19 cellular contexts compared by ENCODE assay signal in the genomic region with DNA sequence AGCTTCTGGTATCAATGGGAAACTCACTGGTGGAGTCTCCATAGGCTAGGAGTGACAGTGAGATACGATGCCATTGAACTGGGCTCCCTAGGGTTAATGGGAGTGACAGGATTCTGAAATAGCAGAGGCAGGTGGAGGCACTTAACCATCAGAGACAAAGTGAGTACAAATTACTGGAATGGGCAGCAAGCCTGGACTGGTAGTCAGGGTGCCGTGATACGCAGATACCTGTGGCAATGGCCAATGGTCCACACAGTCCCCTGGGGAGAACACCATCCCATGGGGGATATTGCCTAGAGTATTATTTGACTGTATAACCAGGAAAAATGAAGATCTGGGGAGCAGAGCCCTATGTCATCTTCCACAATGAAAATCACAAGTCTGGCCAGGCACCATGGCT. TPM values are rescaled to one million over a fixed set of nuclear protein-coding genes. Genes with fewer than 3 reads are reported as not detected.
DNase-seq lines count a peak whose midpoint lies in the region; ATAC-seq, FAIRE-seq and TF ChIP-seq lines count a peak whose summit lies in the region.
"Had no signal": no experiment of that assay in that cellular context is flagged by ENCODE, and none has a peak within 500 bp of the region (broad histone marks: within the 10 kb centered on the region; RNA-seq: fewer than 3 reads in every experiment).

No MANE protein-coding gene starts in this region.

- no peak overlapping the region for H2BK120ac ChIP-seq in mesenchymal stem cell (ENCODE audit: low read depth, low read length)

- H3K79me1 ChIP-seq in mesenchymal stem cell (replicated peaks; ENCODE audit: low read length, poor library complexity, severe bottlenecking), result no peaks in the 10 kb centered on the region

- H2AK5ac ChIP-seq in mesenchymal stem cell (ENCODE audit: low read length, severe bottlenecking), result peak overlapping the region; percentile 36

- H3K27me3 ChIP-seq in bronchial epithelial cell (ENCODE audit: control insufficient read depth, insufficient read depth, low read length) (no peaks in the 10 kb centered on the region), mesenchymal stem cell (ENCODE audit: control insufficient read depth in 1 of 2, insufficient read depth in 1 of 2, low read length in 2 of 2) (no peaks in the 10 kb centered on the region)

- H3K4me3 ChIP-seq in bronchial epithelial cell (ENCODE audit: low read depth, low read length), result no peak overlapping the region
- no peak overlapping the region for H3K4me3 ChIP-seq in mesenchymal stem cell (ENCODE audit: insufficient read depth in 1 of 2, low read depth in 1 of 2, low read length in 2 of 2)

- H3K36me3 ChIP-seq in bronchial epithelial cell (ENCODE audit: control insufficient read depth, insufficient read depth, low read length) (no peaks in the 10 kb centered on the region), mesenchymal stem cell (ENCODE audit: control insufficient read depth in 1 of 2, insufficient read depth in 2 of 2, low read depth in 1 of 2, low read length in 2 of 2) (no peaks in the 10 kb centered on the region)

- H2BK12ac ChIP-seq in mesenchymal stem cell (ENCODE audit: low read length in 2 of 2), result peak overlapping the region in 1 of 2 experiments; percentile 56

- H3K4me2 ChIP-seq in mesenchymal stem cell (ENCODE audit: low read length, poor library complexity, severe bottlenecking), result no peak overlapping the region

- no peak for ATAC-seq in GM19035 (IDR thresholded peaks at IDR 0.05; ENCODE audit: unreplicated experiment)
- ATAC-seq: HCT116 had no signal

- TF ChIP-seq CTCF in bronchial epithelial cell (IDR thresholded peaks at IDR 0.05; ENCODE audit: insufficient read depth, low read length, severe bottlenecking), result no peak

- H2BK15ac ChIP-seq in mesenchymal stem cell (ENCODE audit: low read depth, poor library complexity, severe bottlenecking), result peak overlapping the region; percentile 77

- 91% methylated on average over 3 of the region's 3 CpGs for WGBS in mesenchymal stem cell

- no peak overlapping the region for H3K27ac ChIP-seq in mesenchymal stem cell (ENCODE audit: low read length, poor library complexity, severe bottlenecking)

- no peak overlapping the region for H3K9ac ChIP-seq in mesenchymal stem cell (ENCODE audit: low read length)

- no peak overlapping the region for H3K18ac ChIP-seq in mesenchymal stem cell (ENCODE audit: low read depth in 1 of 2, low read length in 2 of 2)

- H3K14ac ChIP-seq in mesenchymal stem cell (ENCODE audit: low read length in 2 of 2), result no peak overlapping the region

- H2AFZ ChIP-seq in mesenchymal stem cell (ENCODE audit: low read depth, low read length), result no peak overlapping the region

- no peaks in the 10 kb centered on the region for H3K4me1 ChIP-seq in mesenchymal stem cell (ENCODE audit: control insufficient read depth, insufficient read depth, low read depth, low read length)

- peak; percentile 24 for DNase-seq in activated effector memory CD4-positive, alpha-beta T cell treated with anti-CD3 and anti-CD28 coated beads, Interleukin-2, amount 50 U/mL, for 16 hours
- no peak for DNase-seq in activated effector memory CD4-positive, alpha-beta T cell treated with Interleukin-2 at 50 U/mL for 16 hours
- DNase-seq in bronchial epithelial cell (ENCODE audit: low read depth), result peak; percentile 40
- no peak for DNase-seq in mesenchymal stem cell
- peak; percentile 19 for DNase-seq in stimulated activated CD8-positive, alpha-beta memory T cell treated with anti-CD3 and anti-CD28 coated beads, Interleukin-4, amount 100 ng/mL, for 48 hours
- DNase-seq in T-helper 1 cell, result no peak
- DNase-seq: NCI-H1105, NCI-H146, NCI-H2029, NCI-H2171 treated with DMSO at 0.1 percent for 48 hours, NCI-H524 treated with DMSO at 0.1 percent for 48 hours, SHP77 had no signal

- H3K23ac ChIP-seq in mesenchymal stem cell (ENCODE audit: low read length in 2 of 2), result no peak overlapping the region

- H2BK5ac ChIP-seq in mesenchymal stem cell (ENCODE audit: low read depth, low read length, poor library complexity, severe bottlenecking), result no peak overlapping the region

- H4K8ac ChIP-seq in mesenchymal stem cell (ENCODE audit: low read length), result no peak overlapping the region

- peak overlapping the region; percentile 78 for H4K91ac ChIP-seq in mesenchymal stem cell (ENCODE audit: low read length)

- no peak for FAIRE-seq in bronchial epithelial cell (lab: Jason Lieb, UNC)
- FAIRE-seq: A204.1, G401.6, GM12892, H1, HTR-8/SVneo had no signal

- no peak overlapping the region for H3K4ac ChIP-seq in mesenchymal stem cell (ENCODE audit: low read depth in 1 of 2, low read length in 2 of 2)

- H3K9me3 ChIP-seq in mesenchymal stem cell (ENCODE audit: control insufficient read depth, low read length), result no peaks in the 10 kb centered on the region

RNA-seq across cellular contexts. Expression of a gene that starts 17.3 kb away (rescaled TPM):
- total RNA-seq in bronchial epithelial cell, result 10.3 and 20.2 TPM in 2 replicates
- 25.0 TPM for polyA plus RNA-seq in mesenchymal stem cell (2013, experiment 1 of 2)
- 24.5 TPM for polyA plus RNA-seq in mesenchymal stem cell (2013, experiment 2 of 2)

RNA-seq across cellular contexts. Expression of a gene that starts 44.0 kb away (rescaled TPM):
- total RNA-seq in bronchial epithelial cell, result 47.7 and 63.4 TPM in 2 replicates
- polyA plus RNA-seq in mesenchymal stem cell (2013, experiment 1 of 2), result 115 TPM
- polyA plus RNA-seq in mesenchymal stem cell (2013, experiment 2 of 2), result 115 TPM

RNA-seq across cellular contexts. Expression of a gene that starts 59.5 kb away (rescaled TPM):
- total RNA-seq in bronchial epithelial cell, result 25.7 and 40.8 TPM in 2 replicates
- 4.4 TPM for polyA plus RNA-seq in mesenchymal stem cell (2013, experiment 1 of 2)
- polyA plus RNA-seq in mesenchymal stem cell (2013, experiment 2 of 2), result 3.5 TPM

Comparison
In these comparisons a context has a peak if more than half of its experiments do, and no peak if none do; other contexts are left out.
1. DNase-seq: peak in activated effector memory CD4-positive, alpha-beta T cell treated with anti-CD3 and anti-CD28 coated beads, Interleukin-2, amount 50 U/mL, for 16 hours (single experiment), bronchial epithelial cell (single experiment) and stimulated activated CD8-positive, alpha-beta memory T cell treated with anti-CD3 and anti-CD28 coated beads, Interleukin-4, amount 100 ng/mL, for 48 hours (single experiment); none in activated effector memory CD4-positive, alpha-beta T cell treated with Interleukin-2 at 50 U/mL for 16 hours (single experiment), mesenchymal stem cell (single experiment) and T-helper 1 cell (0 of 5).